Comparison of ENCODE assay signal across 8 cellular contexts in the genomic region with DNA sequence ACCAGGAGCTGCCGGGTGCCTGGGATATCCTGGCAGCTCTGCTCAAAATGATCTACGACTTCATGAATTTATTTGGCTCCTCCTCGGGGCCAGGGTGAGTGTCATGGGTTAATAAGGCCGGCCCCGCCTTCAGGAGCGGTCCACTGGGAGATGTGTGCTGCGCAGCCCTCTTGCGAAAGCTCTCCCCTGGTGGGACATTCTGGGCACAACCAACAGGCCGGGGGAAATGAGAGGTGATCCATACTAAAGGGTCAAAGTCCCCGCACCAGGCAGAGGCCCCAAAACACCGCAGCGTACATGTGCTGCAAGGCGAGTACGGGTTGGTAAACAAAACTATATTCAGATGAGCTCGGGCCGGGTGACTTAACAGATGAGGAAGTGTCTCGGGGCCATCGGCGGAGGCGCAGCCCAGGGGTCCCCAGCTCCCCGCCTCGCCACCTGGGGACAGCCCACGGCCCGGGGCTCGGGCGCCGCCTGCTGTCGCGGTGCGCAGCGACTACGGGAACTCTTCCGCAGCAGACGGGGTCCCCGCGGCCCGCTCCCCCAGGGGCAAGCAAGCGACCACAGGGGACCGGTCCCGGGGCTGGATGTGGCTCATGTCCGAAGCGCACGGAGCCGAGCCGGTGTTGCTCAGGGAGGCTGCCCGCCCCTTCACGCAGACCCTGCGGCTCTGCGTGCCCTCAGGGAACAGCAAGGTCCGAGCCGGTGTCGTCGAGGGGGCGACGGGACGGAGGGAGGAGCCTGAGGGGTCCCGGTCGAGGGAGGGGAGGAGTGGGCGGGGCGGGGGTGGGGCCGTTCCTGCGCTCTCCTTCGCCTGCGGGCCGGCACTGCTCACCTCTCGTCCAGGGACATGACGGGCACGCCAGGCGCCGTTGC. TPM values are rescaled to one million over a fixed set of nuclear protein-coding genes. Genes with fewer than 3 reads are reported as not detected.
DNase-seq lines count a peak whose midpoint lies in the region; ATAC-seq, FAIRE-seq and TF ChIP-seq lines count a peak whose summit lies in the region.

A gene with protein sequence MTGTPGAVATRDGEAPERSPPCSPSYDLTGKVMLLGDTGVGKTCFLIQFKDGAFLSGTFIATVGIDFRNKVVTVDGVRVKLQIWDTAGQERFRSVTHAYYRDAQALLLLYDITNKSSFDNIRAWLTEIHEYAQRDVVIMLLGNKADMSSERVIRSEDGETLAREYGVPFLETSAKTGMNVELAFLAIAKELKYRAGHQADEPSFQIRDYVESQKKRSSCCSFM (plus strand): TSS at position 834 of the 876 bp plus-strand sequence. CDS start 17 bp downstream, at position 851.

- peak within 1 kb of the TSS; percentile 84 to 94 (median 91) for H3K27ac Mint-ChIP-seq in CD14-positive monocyte

- H3F3A ChIP-seq in GM23248 (ENCODE audit: insufficient read depth) = no peaks in the 10 kb centered on the region

- no peaks in the 10 kb centered on the region for H3K4me1 ChIP-seq in GM23248 (ENCODE audit: insufficient read depth)
- H3K4me1 ChIP-seq in Peyer's patch = peaks cover 3 to 32% (median 20%) of the 10 kb centered on the region in 4 donors
- H3K4me1 ChIP-seq in GM12878 (ENCODE audit: control insufficient read depth, insufficient read depth, low read length) = peaks cover 31% of the 10 kb centered on the region
- peaks cover 59% of the 10 kb centered on the region for H3K4me1 ChIP-seq in HepG2 (ENCODE audit: insufficient read depth, low read length)
- peaks cover 0 to 25% (median 25%) of the 10 kb centered on the region in 5 donors for H3K4me1 ChIP-seq in subcutaneous abdominal adipose tissue (ENCODE audit: control insufficient read depth in 5 of 5, insufficient read depth in 5 of 5, low read length in 5 of 5)

- H3K27me3 ChIP-seq in GM23248 (replicated peaks; ENCODE audit: insufficient read depth) (peaks cover 47% of the 10 kb centered on the region), Peyer's patch (peaks cover 0 to 6% of the 10 kb centered on the region in 2 donors), GM12878 (replicated peaks in 1 of 2; ENCODE audit: control insufficient read depth in 2 of 2, insufficient read depth in 2 of 2, low read length in 1 of 2) (no peaks in the 10 kb centered on the region), HepG2 (ENCODE audit: control insufficient read depth in 1 of 2, insufficient read depth in 2 of 2, low read length in 2 of 2) (peaks cover 8 to 37% of the 10 kb centered on the region in 2 experiments; a peak in 4 of 5 replicates), subcutaneous abdominal adipose tissue (ENCODE audit: control insufficient read depth in 5 of 5, insufficient read depth in 4 of 5, low read length in 5 of 5) (peaks cover 31 to 57% (median 44%) of the 10 kb centered on the region in 5 donors)

- peaks cover 0 to 1% (median 0%) of the 10 kb centered on the region in 7 donors for H3K9me3 Mint-ChIP-seq in CD14-positive monocyte

- TF ChIP-seq RAD21 in GM12878 (IDR thresholded peaks at IDR 0.05; ENCODE audit: insufficient read depth, low read depth, low read length) = peak; percentile 76
- peak; percentile 87 for TF ChIP-seq RAD21 in HepG2 (CRISPR knock-in tag; IDR thresholded peaks at IDR 0.05)

- no TSS peak for BruUV-seq in GM12878 (replicated peaks; lab: Mats Ljungman, UMichigan)
- TSS peak; percentile 77 for BruUV-seq in HepG2 (replicated peaks; lab: Mats Ljungman, UMichigan)

- intact Hi-C loops in CD14-positive monocyte (cut with micrococcal nuclease) = loop anchor here (1.0 to 10.0 kb wide), 6 partner anchors 14 to 362 kb away; a partner anchor contains a TSS
- intact Hi-C loops in GM12878 (cut with micrococcal nuclease; ENCODE audit: unreplicated experiment) = loop anchor here (1.0 to 5.0 kb wide), 3 partner anchors 49 to 170 kb away; a partner anchor contains a TSS
- intact Hi-C loops in HepG2 (cut with micrococcal nuclease; ENCODE audit: unreplicated experiment) = loop anchor here (1.0 kb wide), 2 partner anchors 21 to 79 kb away; no protein-coding TSS in a partner anchor

- TF ChIP-seq CTCF in CD14-positive monocyte (IDR thresholded peaks at IDR 0.05) = peak; percentile 67
- TF ChIP-seq CTCF in Peyer's patch (IDR thresholded peaks at IDR 0.05) = peak; percentile 45 to 66 (median 54)
- TF ChIP-seq CTCF in GM12878 (IDR thresholded peaks at IDR 0.05 in 2 of 3, conservative IDR thresholded peaks at IDR 0.05 in 1 of 3; ENCODE audit: control insufficient read depth in 2 of 3, extremely low read depth in 1 of 3, insufficient read depth in 1 of 3, low read depth in 3 of 3, low read length in 3 of 3) = peak; percentile 64 to 76 (median 67); a peak in 5 of 6 replicates
- TF ChIP-seq CTCF in HepG2 (CRISPR knock-in tag; IDR thresholded peaks at IDR 0.05) = peak; percentile 81

- in situ Hi-C loops in GM23248 (cut with MboI) = no loop called here
- in situ Hi-C loops in GM12878 (cut with MboI) = loop anchor here (5.0 kb wide), 1 partner anchor 79 kb away; no protein-coding TSS in a partner anchor
- in situ Hi-C loops in HepG2 (cut with HindIII; ENCODE audit: extremely low pct_ligation_motif_present, low pct_unique_long_range_greater_than_20kb) = loop anchor here (5.0 kb wide), 1 partner anchor 79 kb away; no protein-coding TSS in a partner anchor

- no peak within 1 kb of the TSS for H3K4me2 ChIP-seq in GM23248 (ENCODE audit: unreplicated experiment)
- peak within 1 kb of the TSS; percentile 99 for H3K4me2 ChIP-seq in GM12878 (ENCODE audit: control insufficient read depth, insufficient read depth)
- H3K4me2 ChIP-seq in HepG2 (ENCODE audit: low read depth, low read length) = peak within 1 kb of the TSS; percentile 92

- peaks cover 0 to 6% (median 0%) of the 10 kb centered on the region in 3 donors for H3K27me3 Mint-ChIP-seq in CD14-positive monocyte (ENCODE audit: low read depth in 3 of 3)

- H3K27ac ChIP-seq in GM23248 (no peak within 1 kb of the TSS), Peyer's patch (peak within 1 kb of the TSS; percentile 39 to 82 (median 76)), GM12878 (ENCODE audit: control insufficient read depth, insufficient read depth) (peak within 1 kb of the TSS; percentile 47), HepG2 (ENCODE audit: extremely low read length, insufficient read depth, low read length) (peak within 1 kb of the TSS; percentile 69), subcutaneous abdominal adipose tissue (ENCODE audit: low read depth, low read length) (no peak within 1 kb of the TSS)

- no peaks in the 10 kb centered on the region for H3K9me2 ChIP-seq in GM23248 (ENCODE audit: insufficient read depth)

- TF ChIP-seq EP300 in GM12878 (IDR thresholded peaks at IDR 0.05; ENCODE audit: borderline replicate concordance in 1 of 2, control insufficient read depth in 1 of 2, low read depth in 2 of 2, low read length in 2 of 2) (no peak), HepG2 (IDR thresholded peaks at IDR 0.05; ENCODE audit: low read depth in 2 of 2, low read length in 2 of 2) (peak; percentile 85 to 87), HepG2 (CRISPR knock-in tag; IDR thresholded peaks at IDR 0.05; ENCODE audit: borderline replicate concordance) (peak; percentile 75; the same call in 1 of the 2 replicates)

- no peak within 1 kb of the TSS for H3K9ac ChIP-seq in GM23248
- peak within 1 kb of the TSS; percentile 67 for H3K9ac ChIP-seq in GM12878 (ENCODE audit: control insufficient read depth, insufficient read depth, low read length)
- peak within 1 kb of the TSS; percentile 59 for H3K9ac ChIP-seq in HepG2 (ENCODE audit: insufficient read depth, low read depth, low read length)
- H3K9ac ChIP-seq in subcutaneous abdominal adipose tissue (ENCODE audit: low read length in 5 of 5) = peak within 1 kb of the TSS in 1 of 5 donors; percentile 19

- CTCF ChIA-PET in GM12878 (lab: Yijun Ruan, JAX) = interaction anchor here (0.6 to 5.0 kb wide), 46 partner anchors 10 to 278 kb away, joined by 3 to 349 read pairs (median 5); a partner anchor contains a TSS
- CTCF ChIA-PET in HepG2 (lab: Yijun Ruan, JAX; ENCODE audit: low intra/inter-chr PET ratio, low total read pairs) = interaction anchor here (1.3 to 2.8 kb wide), 3 partner anchors 9 to 80 kb away, joined by 4 to 22 read pairs (median 5); no protein-coding TSS in a partner anchor

- H3K36me3 ChIP-seq in GM23248 (ENCODE audit: low read depth) (no peaks in the 10 kb centered on the region), Peyer's patch (no peaks in the 10 kb centered on the region), GM12878 (ENCODE audit: control insufficient read depth in 2 of 2, insufficient read depth in 2 of 2, low read length in 1 of 2) (no peaks in the 10 kb centered on the region), HepG2 (replicated peaks in 1 of 2; ENCODE audit: control insufficient read depth in 1 of 2, insufficient read depth in 2 of 2, low read length in 2 of 2) (no peaks in the 10 kb centered on the region), subcutaneous abdominal adipose tissue (ENCODE audit: control insufficient read depth in 5 of 5, insufficient read depth in 5 of 5, low read length in 5 of 5) (no peaks in the 10 kb centered on the region)

- no peak for TF ChIP-seq POLR2A in Peyer's patch (IDR thresholded peaks at IDR 0.05)
- peak; percentile 31; the same call in 1 of the 2 replicates for TF ChIP-seq POLR2A in GM12878 (IDR thresholded peaks at IDR 0.05; ENCODE audit: low read depth, low read length)
- TF ChIP-seq POLR2A in HepG2 (IDR thresholded peaks at IDR 0.05; ENCODE audit: insufficient read depth in 1 of 2, low read depth in 2 of 2, low read length in 2 of 2) = peak; percentile 42 to 71

- ATAC-seq in GM12878 (peak; percentile 67), HepG2 (peak; percentile 82), GM19455 (IDR thresholded peaks at IDR 0.05; ENCODE audit: unreplicated experiment) (no peak)

- SMC1A ChIA-PET in GM12878 (lab: Charles Lee; ENCODE audit: uncharacterized antibody, unreplicated experiment) = interaction anchor here (0.6 to 5.4 kb wide), 17 partner anchors 10 to 279 kb away, joined by 3 to 152 read pairs (median 4); a partner anchor contains a TSS

- peaks cover 2 to 3% of the 10 kb centered on the region in 2 donors for H3K36me3 Mint-ChIP-seq in CD14-positive monocyte

- H3K9me3 ChIP-seq in GM23248 (ENCODE audit: low read depth) (no peaks in the 10 kb centered on the region), Peyer's patch (no peaks in the 10 kb centered on the region), GM12878 (replicated peaks; ENCODE audit: control insufficient read depth, insufficient read depth, low read length) (no peaks in the 10 kb centered on the region; the same call in 2 of the 3 replicates), HepG2 (ENCODE audit: low read length) (no peaks in the 10 kb centered on the region), subcutaneous abdominal adipose tissue (ENCODE audit: control insufficient read depth in 5 of 5, low read length in 5 of 5) (no peaks in the 10 kb centered on the region)

- FAIRE-seq in GM12878 (lab: Jason Lieb, UNC) (no peak), HepG2 (lab: Jason Lieb, UNC) (peak; percentile 80)

- peaks cover 62% of the 10 kb centered on the region for H3K4me1 Mint-ChIP-seq in CD14-positive monocyte

- RAD21 ChIA-PET in GM12878 (lab: Charles Lee; ENCODE audit: unreplicated experiment) = interaction anchor here (0.6 to 5.0 kb wide), 37 partner anchors 8 to 358 kb away, joined by 3 to 299 read pairs (median 5); a partner anchor contains a TSS

- H3K4me3 ChIP-seq in GM23248 (no peak within 1 kb of the TSS), Peyer's patch (peak within 1 kb of the TSS; percentile 47 to 60 (median 50)), GM12878 (peak within 1 kb of the TSS; percentile 69), HepG2 (replicated peaks in 1 of 3; ENCODE audit: insufficient read depth in 1 of 3, low read depth in 2 of 3, low read length in 3 of 3) (peak within 1 kb of the TSS; percentile 39 to 78 (median 67)), subcutaneous abdominal adipose tissue (ENCODE audit: low read depth in 1 of 5, low read length in 5 of 5) (peak within 1 kb of the TSS; percentile 36 to 62 (median 43))

- DNase-seq in CD14-positive monocyte (ENCODE audit: low spot score) (peak; percentile 80), GM23248 (peak; percentile 40), Peyer's patch (peak; percentile 70 to 90 (median 88)), GM12878 (ENCODE audit: low read depth, low spot score) (no peak), HepG2 (ENCODE audit: low spot score) (peak; percentile 99), NCI-H748 (lab: John Stamatoyannopoulos, UW; ENCODE audit: unreplicated experiment) (no peak)

- POLR2A ChIA-PET in GM12878 (lab: Charles Lee) = interaction anchor here (0.6 to 4.1 kb wide), 9 partner anchors 10 to 137 kb away, joined by 3 to 37 read pairs (median 3); no protein-coding TSS in a partner anchor
- POLR2A ChIA-PET in HepG2 (lab: Yijun Ruan, JAX) = interaction anchor here (0.6 to 5.6 kb wide), 32 partner anchors 9 to 939 kb away, joined by 3 to 221 read pairs (median 4); a partner anchor contains a TSS

- H2AFZ ChIP-seq in GM23248 (peak within 1 kb of the TSS; percentile 23; the same call in 1 of the 2 replicates), GM12878 (ENCODE audit: control insufficient read depth, low read depth, low read length) (peak within 1 kb of the TSS; percentile 74), HepG2 (ENCODE audit: low read length) (no peak within 1 kb of the TSS)

- WGBS in GM23248 (ENCODE audit: low coverage in 1 of 2, low lambda C conversion rate in 2 of 2, missing lambda C conversion rate in 2 of 2), 2 experiments = 2% methylated on average over 42 to 50 of the region's 70 CpGs
- 1% methylated on average over 53 of the region's 70 CpGs for WGBS in GM12878 (ENCODE audit: insufficient coverage, insufficient replicate concordance, low lambda C conversion rate, missing lambda C conversion rate)
- WGBS in HepG2 (ENCODE audit: low lambda C conversion rate) = 2% methylated on average over 21 of the region's 70 CpGs

- H3K79me2 ChIP-seq in GM23248 (ENCODE audit: insufficient read depth) (no peaks in the 10 kb centered on the region), GM12878 (ENCODE audit: control insufficient read depth, insufficient read depth, low read length) (no peaks in the 10 kb centered on the region), HepG2 (ENCODE audit: insufficient read depth, low read length) (no peaks in the 10 kb centered on the region)

- peak within 1 kb of the TSS; percentile 86 to 93 for H3K4me3 Mint-ChIP-seq in CD14-positive monocyte

- no peaks in the 10 kb centered on the region for H4K20me1 ChIP-seq in GM23248 (ENCODE audit: insufficient read depth)
- no peaks in the 10 kb centered on the region for H4K20me1 ChIP-seq in GM12878 (ENCODE audit: control insufficient read depth, insufficient read depth)
- no peaks in the 10 kb centered on the region for H4K20me1 ChIP-seq in HepG2 (ENCODE audit: insufficient read depth, low read length)

RNA-seq across cellular contexts. Expression of the gene that starts here (rescaled TPM):
- polyA plus RNA-seq in CD14-positive monocyte = 10 to 100 TPM; 26.8 to 40.9 TPM
- total RNA-seq in GM23248 (2014; rRNA removed; shearing (Covaris generic)) = 0.11 TPM in 1 of 2 replicates, not detected in the other
- polyA plus RNA-seq in GM23248 (2016; fragmentation: Nextera tagmentation; extraction: Ambion mirVana) = not detected in 2 replicates
- total RNA-seq in Peyer's patch = 10 to 100 TPM in 1 of 4 donors, 1 to 10 TPM in 3; 1.1 to 35.5 (median 4.4) TPM
- 7.8 and 10.2 TPM in 2 replicates for total RNA-seq in GM12878 (2013; cell fraction: nucleolus; rRNA removed)
- total RNA-seq in GM12878 (2014; rRNA removed) = 1.1 and 1.5 TPM in 2 replicates
- 1.7 and 2.0 TPM in 2 replicates for total RNA-seq in GM12878 (2014; rRNA removed; fragmentation: Illumina TruSeq; extraction: Trizol)
- 2.3 and 2.7 TPM in 2 replicates for total RNA-seq in GM12878 (2021)
- polyA plus RNA-seq in GM12878 (2011; ENCODE audit: low read depth) = 9.9 TPM
- 4.5 and 5.6 TPM in 2 replicates for polyA plus RNA-seq in GM12878 (2011; rRNA removed)
- polyA plus RNA-seq in GM12878 (2011; cell fraction: cytosol; rRNA removed) = 4.4 and 4.5 TPM in 2 replicates
- 4.2 and 8.4 TPM in 2 replicates for polyA plus RNA-seq in GM12878 (2011; cell fraction: nucleus; rRNA removed)
- 11.4 and 11.9 TPM in 2 replicates for polyA plus RNA-seq in GM12878 (2012)
- 1.9 and 3.1 TPM in 2 replicates for polyA plus RNA-seq in GM12878 (2014; fragmentation: Illumina TruSeq; extraction: Trizol)
- under 1 TPM; 0.48 to 0.97 TPM for polyA plus RNA-seq in GM12878 (2014; fragmentation: Nextera tagmentation; extraction: Ambion mirVana)
- polyA plus RNA-seq in GM12878 (2014; rRNA removed) = 3.6 and 5.6 TPM in 2 replicates
- 1 to 10 TPM; 1.6 to 1.7 TPM for polyA plus RNA-seq in GM12878 (2016; fragmentation: Nextera tagmentation; extraction: Ambion mirVana)
- 2.7 and 4.6 TPM in 2 replicates for polyA minus RNA-seq in GM12878 (2011; rRNA and poly(A)+ RNA removed)
- polyA minus RNA-seq in GM12878 (2011; cell fraction: cytosol; rRNA and poly(A)+ RNA removed) = 1.1 and 1.9 TPM in 2 replicates
- 0.48 and 0.86 TPM in 2 replicates for polyA minus RNA-seq in GM12878 (2011; cell fraction: nucleus; rRNA and poly(A)+ RNA removed)
- 0.91 and 1.1 TPM in 2 replicates for total RNA-seq in HepG2 (2016; rRNA removed; fragmentation: Illumina TruSeq; extraction: Trizol)
- total RNA-seq in HepG2 (2016; cell fraction: cytosol; rRNA removed; fragmentation: Illumina TruSeq; extraction: Trizol; ENCODE audit: low read depth) = 0.30 TPM in 1 of 2 replicates, not detected in the other
- 0.73 and 1.0 TPM in 2 replicates for total RNA-seq in HepG2 (2016; cell fraction: insoluble cytoplasmic fraction; rRNA removed; fragmentation: Illumina TruSeq; extraction: Trizol)
- 0.83 and 0.93 TPM in 2 replicates for total RNA-seq in HepG2 (2016; cell fraction: membrane; rRNA removed; fragmentation: Illumina TruSeq; extraction: Trizol)
- 0.96 and 1.3 TPM in 2 replicates for total RNA-seq in HepG2 (2016; cell fraction: nucleus; rRNA removed; fragmentation: Illumina TruSeq; extraction: Trizol)
- 3.7 and 4.7 TPM in 2 replicates for polyA plus RNA-seq in HepG2 (2011; rRNA removed)
- 2.1 and 2.8 TPM in 2 replicates for polyA plus RNA-seq in HepG2 (2011; cell fraction: cytosol; rRNA removed)
- polyA plus RNA-seq in HepG2 (2011; cell fraction: nucleus; rRNA removed) = 7.0 and 8.4 TPM in 2 replicates
- 1.8 and 2.4 TPM in 2 replicates for polyA plus RNA-seq in HepG2 (2012)
- 0.18 and 0.22 TPM in 2 replicates for polyA plus RNA-seq in HepG2 (2016; cell fraction: cytosol; fragmentation: Illumina TruSeq; extraction: Trizol; ENCODE audit: low read depth)
- polyA plus RNA-seq in HepG2 (2016; cell fraction: insoluble cytoplasmic fraction; fragmentation: Illumina TruSeq; extraction: Trizol; ENCODE audit: low read depth) = 0.83 and 0.93 TPM in 2 replicates
- 0.48 and 0.49 TPM in 2 replicates for polyA plus RNA-seq in HepG2 (2016; cell fraction: membrane; fragmentation: Illumina TruSeq; extraction: Trizol; ENCODE audit: low read depth)
- 2.4 and 2.8 TPM in 2 replicates for polyA plus RNA-seq in HepG2 (2016; cell fraction: nucleus; fragmentation: Illumina TruSeq; extraction: Trizol; ENCODE audit: insufficient read depth, low read depth)
- polyA minus RNA-seq in HepG2 (2011; rRNA and poly(A)+ RNA removed; ENCODE audit: low replicate concordance) = 2.2 TPM in 1 of 2 replicates, not detected in the other
- 0.70 and 2.0 TPM in 2 replicates for polyA minus RNA-seq in HepG2 (2011; cell fraction: cytosol; rRNA and poly(A)+ RNA removed)
- polyA minus RNA-seq in HepG2 (2011; cell fraction: nucleus; rRNA and poly(A)+ RNA removed) = 1.4 and 1.7 TPM in 2 replicates

Comparison
In these comparisons a context has a peak if more than half of its experiments do, and no peak if none do; other contexts are left out.
1. Peak in DNase-seq in GM23248; RNA of the gene not detected or under 1 TPM.
2. DNase-seq: peak in CD14-positive monocyte (single experiment), Peyer's patch (3 of 3) and HepG2 (single experiment); none in GM12878 (single experiment) and NCI-H748 (single experiment).
3. H3K27ac ChIP-seq: peak in Peyer's patch (4 of 4), GM12878 (single experiment) and HepG2 (single experiment); none in GM23248 (single experiment) and subcutaneous abdominal adipose tissue (single experiment).
4. POLR2A ChIP-seq: peak in GM12878 (single experiment) and HepG2 (2 of 2); none in Peyer's patch (0 of 2).
5. Peak in every context shown above with its lines, with median percentiles within 50 percentile points of each other: CTCF ChIP-seq.